29 cellular contexts compared by ENCODE assay signal in the genomic region with DNA sequence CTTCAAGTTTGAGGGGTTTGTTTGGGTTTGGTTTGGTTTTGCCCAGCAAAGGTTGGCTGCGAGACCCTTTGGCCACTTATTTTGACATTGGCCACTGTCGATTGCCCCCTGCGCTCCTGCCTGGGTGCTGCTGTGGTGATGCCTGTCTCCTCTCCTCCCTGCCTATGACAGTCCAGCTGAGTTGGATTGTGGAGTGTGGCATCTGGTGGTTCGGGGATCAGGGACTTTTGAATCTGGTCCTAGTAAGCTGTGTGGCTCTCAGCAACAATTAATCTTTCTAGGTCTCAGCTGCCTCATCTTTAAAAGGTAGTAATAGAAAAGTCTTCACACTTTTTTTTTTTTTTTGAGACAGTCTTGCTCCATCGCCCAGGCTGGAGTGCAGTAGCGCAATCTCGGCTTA. TPM values are rescaled to one million over a fixed set of nuclear protein-coding genes. Genes with fewer than 3 reads are reported as not detected.
"Had no signal": no experiment of that assay in that cellular context is flagged by ENCODE, and none has a peak within 500 bp of the region (broad histone marks: within the 10 kb centered on the region; RNA-seq: fewer than 3 reads in every experiment).

No MANE protein-coding gene starts in this region.

- H3K9me3 Mint-ChIP-seq: activated CD4-positive, alpha-beta memory T cell treated with anti-CD3 and anti-CD28 coated beads, Interleukin-2, amount 10 ng/mL, durations not matched to agents 7 days and 5 days; activated CD4-positive, alpha-beta T cell treated with anti-CD3 and anti-CD28 coated beads, Interleukin-2, amount 10 ng/mL, durations not matched to agents 24 days and 14 days; activated naive CD4-positive, alpha-beta T cell treated with anti-CD3 and anti-CD28 coated beads, Interleukin-2, amount 50 U/mL, for 24 hours; activated naive CD8-positive, alpha-beta T cell treated with anti-CD3 and anti-CD28 coated beads, Interleukin-2, amount 50 U/mL, for 24 hours; activated T-cell treated with anti-CD3 and anti-CD28 coated beads, Interleukin-2, amount 50 U/mL, for 4 hours; activated T-helper 17 cell treated with anti-CD3 and anti-CD28 coated beads, Interleukin-2, amount 50 U/mL, for 72 hours; endodermal cell; mesothelial cell of epicardium; stimulated activated naive CD8-positive, alpha-beta T cell treated with anti-CD3 and anti-CD28 coated beads, Interleukin-15, Interleukin-2, amounts not matched to agents 100 ng/mL and 50 ng/mL, for 24 hours; type B pancreatic cell had no signal

- DNase-seq: activated CD4-positive, alpha-beta memory T cell treated with anti-CD3 and anti-CD28 coated beads, Interleukin-2, amount 10 ng/mL, durations not matched to agents 7 days and 5 days; activated CD4-positive, alpha-beta T cell treated with anti-CD3 and anti-CD28 coated beads, Interleukin-2, amount 10 ng/mL, durations not matched to agents 24 days and 14 days; activated CD4-positive, CD25-positive, alpha-beta regulatory T cell treated with anti-CD3 and anti-CD28 coated beads, Interleukin-2, amount 50 U/mL, for 72 hours; activated naive CD8-positive, alpha-beta T cell treated with anti-CD3 and anti-CD28 coated beads, Interleukin-2, amount 50 U/mL, for 24 hours; activated T-cell treated with anti-CD3 and anti-CD28 coated beads, Interleukin-2, amount 50 U/mL, for 4 hours; amygdala; central memory CD4-positive, alpha-beta T cell; endodermal cell; foreskin fibroblast; hypothalamus; immature natural killer cell; kidney; left colon; naive thymus-derived CD4-positive, alpha-beta T cell; pancreas; psoas muscle; spleen; T-helper 17 cell; T1000; uterus had no signal

- ATAC-seq: activated naive CD8-positive, alpha-beta T cell treated with anti-CD3 and anti-CD28 coated beads, Interleukin-2, amount 50 U/mL, for 24 hours; activated T-cell treated with anti-CD3 and anti-CD28 coated beads, Interleukin-2, amount 50 U/mL, for 4 hours; activated T-helper 17 cell treated with anti-CD3 and anti-CD28 coated beads, Interleukin-2, amount 50 U/mL, for 72 hours; esophagus mucosa; heart left ventricle; left colon; naive thymus-derived CD4-positive, alpha-beta T cell; pancreas; psoas muscle; T-helper 17 cell had no signal

- H3K4me1 ChIP-seq: breast epithelium, uterus had no signal

- H3K27me3 ChIP-seq: breast epithelium, heart left ventricle, pancreas, uterus had no signal

- H3K27me3 Mint-ChIP-seq: activated naive CD4-positive, alpha-beta T cell treated with anti-CD3 and anti-CD28 coated beads, Interleukin-2, amount 50 U/mL, for 24 hours had no signal

- H3K36me3 Mint-ChIP-seq: activated naive CD4-positive, alpha-beta T cell treated with anti-CD3 and anti-CD28 coated beads, Interleukin-2, amount 50 U/mL, for 24 hours; immature natural killer cell; mesothelial cell of epicardium; naive thymus-derived CD4-positive, alpha-beta T cell; type B pancreatic cell had no signal

- H3K27ac ChIP-seq: breast epithelium, neutrophil, pancreas, psoas muscle, spleen, uterus had no signal

- H3K4me3 Mint-ChIP-seq: activated CD4-positive, alpha-beta memory T cell treated with anti-CD3 and anti-CD28 coated beads, Interleukin-2, amount 10 ng/mL, durations not matched to agents 7 days and 5 days; activated CD4-positive, alpha-beta T cell treated with anti-CD3 and anti-CD28 coated beads, Interleukin-2, amount 10 ng/mL, durations not matched to agents 24 days and 14 days; activated naive CD4-positive, alpha-beta T cell treated with anti-CD3 and anti-CD28 coated beads, Interleukin-2, amount 50 U/mL, for 24 hours; activated naive CD8-positive, alpha-beta T cell treated with anti-CD3 and anti-CD28 coated beads, Interleukin-2, amount 50 U/mL, for 24 hours; activated T-cell treated with anti-CD3 and anti-CD28 coated beads, Interleukin-2, amount 50 U/mL, for 4 hours; activated T-helper 17 cell treated with anti-CD3 and anti-CD28 coated beads, Interleukin-2, amount 50 U/mL, for 72 hours; endodermal cell; immature natural killer cell; mesothelial cell of epicardium; naive thymus-derived CD4-positive, alpha-beta T cell; stimulated activated naive CD8-positive, alpha-beta T cell treated with anti-CD3 and anti-CD28 coated beads, Interleukin-15, Interleukin-2, amounts not matched to agents 100 ng/mL and 50 ng/mL, for 24 hours; T-helper 17 cell; type B pancreatic cell had no signal

- H3K27ac Mint-ChIP-seq: activated CD4-positive, alpha-beta memory T cell treated with anti-CD3 and anti-CD28 coated beads, Interleukin-2, amount 10 ng/mL, durations not matched to agents 7 days and 5 days; activated CD4-positive, alpha-beta T cell treated with anti-CD3 and anti-CD28 coated beads, Interleukin-2, amount 10 ng/mL, durations not matched to agents 24 days and 14 days; activated naive CD4-positive, alpha-beta T cell treated with anti-CD3 and anti-CD28 coated beads, Interleukin-2, amount 50 U/mL, for 24 hours; activated naive CD8-positive, alpha-beta T cell treated with anti-CD3 and anti-CD28 coated beads, Interleukin-2, amount 50 U/mL, for 24 hours; activated T-helper 17 cell treated with anti-CD3 and anti-CD28 coated beads, Interleukin-2, amount 50 U/mL, for 72 hours; endodermal cell; immature natural killer cell; mesothelial cell of epicardium; naive thymus-derived CD4-positive, alpha-beta T cell; stimulated activated naive CD8-positive, alpha-beta T cell treated with anti-CD3 and anti-CD28 coated beads, Interleukin-15, Interleukin-2, amounts not matched to agents 100 ng/mL and 50 ng/mL, for 24 hours; T-helper 17 cell; type B pancreatic cell had no signal

- FAIRE-seq: kidney, pancreas had no signal

- H3K36me3 ChIP-seq: breast epithelium, heart left ventricle, neutrophil, pancreas, spleen, uterus had no signal

- H3K9me3 ChIP-seq: breast epithelium, heart left ventricle, neutrophil, pancreas, psoas muscle, spleen, uterus had no signal

- H3K4me1 Mint-ChIP-seq: activated naive CD8-positive, alpha-beta T cell treated with anti-CD3 and anti-CD28 coated beads, Interleukin-2, amount 50 U/mL, for 24 hours; activated T-helper 17 cell treated with anti-CD3 and anti-CD28 coated beads, Interleukin-2, amount 50 U/mL, for 72 hours; immature natural killer cell; T-helper 17 cell had no signal

- H3K4me3 ChIP-seq: breast epithelium, heart left ventricle, pancreas, psoas muscle, spleen, uterus had no signal

RNA-seq across cellular contexts. Expression of gene COPZ2, which starts 39.6 kb away (rescaled TPM):
- total RNA-seq: endodermal cell had no signal

RNA-seq across cellular contexts. Expression of gene PRR15L, which starts 40.4 kb away (rescaled TPM):
- total RNA-seq: activated CD4-positive, alpha-beta memory T cell treated with anti-CD3 and anti-CD28 coated beads, Interleukin-2, amount 10 ng/mL, durations not matched to agents 7 days and 5 days; activated CD4-positive, alpha-beta T cell treated with anti-CD3 and anti-CD28 coated beads, Interleukin-2, amount 10 ng/mL, durations not matched to agents 24 days and 14 days; activated T-helper 17 cell treated with anti-CD3 and anti-CD28 coated beads, Interleukin-2, amount 50 U/mL, for 72 hours; naive thymus-derived CD4-positive, alpha-beta T cell; psoas muscle; spleen; T-helper 17 cell had no signal
